ENCODE assay signal across 1 cellular context in the genomic region with DNA sequence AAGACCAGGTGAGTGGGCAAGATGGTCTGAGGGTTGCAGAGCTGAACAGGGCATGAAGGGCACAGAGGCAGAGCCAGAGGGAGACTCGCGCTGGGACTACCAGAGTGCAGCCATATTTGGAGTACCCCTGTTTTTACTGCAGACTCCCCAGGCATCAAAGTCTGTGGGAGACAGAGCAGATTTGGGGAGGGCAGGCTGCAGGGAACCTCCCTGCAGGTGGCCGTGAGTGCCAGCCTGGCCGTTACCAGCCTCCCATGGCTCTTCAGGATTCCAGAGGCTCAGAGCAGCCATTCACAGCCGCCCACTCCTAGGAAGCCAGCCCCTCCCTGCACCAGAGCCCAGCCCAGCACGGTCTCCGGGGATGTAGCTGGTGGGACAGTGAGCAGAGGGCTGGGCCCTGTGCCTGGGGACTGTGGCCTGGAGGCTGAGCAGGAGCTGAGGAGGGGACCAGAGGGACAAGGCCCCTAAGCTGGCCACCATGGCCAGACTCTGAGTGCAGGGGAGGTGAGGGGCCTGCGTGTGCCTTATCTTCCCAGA.
TF ChIP-seq lines count a peak whose summit lies in the region.

TSS of gene SEPTIN3 (plus strand) at position 334 of the 537 bp plus-strand sequence. CDS start 2,050 bp downstream, outside the sequence.

TF ChIP-seq in SK-N-SH treated with all-trans-retinoic acid at 6 μM for 48 hours, 23 proteins besides CTCF, POLR2A, EP300 and RAD21 (continued from another document):
- TF ChIP-seq, protein P1, sequence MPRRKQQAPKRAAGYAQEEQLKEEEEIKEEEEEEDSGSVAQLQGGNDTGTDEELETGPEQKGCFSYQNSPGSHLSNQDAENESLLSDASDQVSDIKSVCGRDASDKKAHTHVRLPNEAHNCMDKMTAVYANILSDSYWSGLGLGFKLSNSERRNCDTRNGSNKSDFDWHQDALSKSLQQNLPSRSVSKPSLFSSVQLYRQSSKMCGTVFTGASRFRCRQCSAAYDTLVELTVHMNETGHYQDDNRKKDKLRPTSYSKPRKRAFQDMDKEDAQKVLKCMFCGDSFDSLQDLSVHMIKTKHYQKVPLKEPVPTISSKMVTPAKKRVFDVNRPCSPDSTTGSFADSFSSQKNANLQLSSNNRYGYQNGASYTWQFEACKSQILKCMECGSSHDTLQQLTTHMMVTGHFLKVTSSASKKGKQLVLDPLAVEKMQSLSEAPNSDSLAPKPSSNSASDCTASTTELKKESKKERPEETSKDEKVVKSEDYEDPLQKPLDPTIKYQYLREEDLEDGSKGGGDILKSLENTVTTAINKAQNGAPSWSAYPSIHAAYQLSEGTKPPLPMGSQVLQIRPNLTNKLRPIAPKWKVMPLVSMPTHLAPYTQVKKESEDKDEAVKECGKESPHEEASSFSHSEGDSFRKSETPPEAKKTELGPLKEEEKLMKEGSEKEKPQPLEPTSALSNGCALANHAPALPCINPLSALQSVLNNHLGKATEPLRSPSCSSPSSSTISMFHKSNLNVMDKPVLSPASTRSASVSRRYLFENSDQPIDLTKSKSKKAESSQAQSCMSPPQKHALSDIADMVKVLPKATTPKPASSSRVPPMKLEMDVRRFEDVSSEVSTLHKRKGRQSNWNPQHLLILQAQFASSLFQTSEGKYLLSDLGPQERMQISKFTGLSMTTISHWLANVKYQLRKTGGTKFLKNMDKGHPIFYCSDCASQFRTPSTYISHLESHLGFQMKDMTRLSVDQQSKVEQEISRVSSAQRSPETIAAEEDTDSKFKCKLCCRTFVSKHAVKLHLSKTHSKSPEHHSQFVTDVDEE (CRISPR knock-in tag; IDR thresholded peaks at IDR 0.05): no peak
- TF ChIP-seq TCF4 (CRISPR knock-in tag; IDR thresholded peaks at IDR 0.05; ENCODE audit: borderline replicate concordance): no peak
- TF ChIP-seq RARB (CRISPR knock-in tag; IDR thresholded peaks at IDR 0.05): no peak
- no peak for TF ChIP-seq BACH2 (CRISPR knock-in tag; IDR thresholded peaks at IDR 0.05; ENCODE audit: borderline replicate concordance)
- no peak for TF ChIP-seq ESRRG (CRISPR knock-in tag; IDR thresholded peaks at IDR 0.05)
- TF ChIP-seq CSRNP3 (CRISPR knock-in tag; IDR thresholded peaks at IDR 0.05): no peak
- no peak for TF ChIP-seq ZC3H10 (CRISPR knock-in tag; IDR thresholded peaks at IDR 0.05)
- no peak for TF ChIP-seq ZFP3 (CRISPR knock-in tag; IDR thresholded peaks at IDR 0.05)
- TF ChIP-seq PPARA (CRISPR knock-in tag; IDR thresholded peaks at IDR 0.05; ENCODE audit: borderline replicate concordance): no peak
- TF ChIP-seq OSR1 (CRISPR knock-in tag; IDR thresholded peaks at IDR 0.05): no peak
- TF ChIP-seq POU6F1 (CRISPR knock-in tag; IDR thresholded peaks at IDR 0.05; ENCODE audit: borderline replicate concordance, low read depth): no peak
- no peak for TF ChIP-seq TOX (CRISPR knock-in tag; IDR thresholded peaks at IDR 0.05; ENCODE audit: borderline replicate concordance)
- no peak for TF ChIP-seq ISL1 (CRISPR knock-in tag; IDR thresholded peaks at IDR 0.05)
- TF ChIP-seq GLIS3 (CRISPR knock-in tag; IDR thresholded peaks at IDR 0.05): no peak
- TF ChIP-seq ZFP30 (CRISPR knock-in tag; IDR thresholded peaks at IDR 0.05): no peak
- TF ChIP-seq CSDC2 (CRISPR knock-in tag; IDR thresholded peaks at IDR 0.05): no peak
TF ChIP-seq in SK-N-SH treated with all-trans-retinoic acid at 6 μM for 48 hours: peak in this region for 0.
